Comparison of ENCODE assay signal across 11 cellular contexts in the genomic region with DNA sequence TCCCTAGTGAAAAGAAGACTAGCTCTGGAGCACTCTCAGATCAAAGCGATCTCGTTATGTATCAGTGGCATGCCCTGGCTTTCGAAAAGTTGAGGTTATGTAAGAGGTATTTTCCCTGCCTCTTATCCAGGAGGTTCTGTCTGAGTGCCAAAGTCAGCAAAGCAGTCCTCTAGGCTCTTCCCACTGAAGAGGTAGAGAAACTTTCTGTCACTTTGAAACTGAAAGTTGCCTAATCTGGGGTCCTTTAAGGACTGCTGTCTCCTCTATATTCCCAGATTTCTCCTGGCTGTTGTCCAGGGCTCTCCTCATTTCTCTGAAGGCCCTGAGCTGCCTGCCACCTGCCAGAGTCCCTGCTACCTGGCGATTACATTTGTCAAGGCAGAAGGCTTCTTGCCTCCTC.
DNase-seq lines count a peak whose midpoint lies in the region; ATAC-seq and TF ChIP-seq lines count a peak whose summit lies in the region.
"Had no signal": no experiment of that assay in that cellular context is flagged by ENCODE, and none has a peak within 500 bp of the region (broad histone marks: within the 10 kb centered on the region; RNA-seq: fewer than 3 reads in every experiment).

No MANE protein-coding gene starts in this region.

- dilution Hi-C loops in mammary epithelial cell (cut with HindIII; ENCODE audit: low sequenced_read_pairs): no loop called here

- H3K27me3 ChIP-seq in mammary epithelial cell (ENCODE audit: insufficient read depth, low read length): no peaks in the 10 kb centered on the region
- no peaks in the 10 kb centered on the region for H3K27me3 ChIP-seq in right lobe of liver
- no peaks in the 10 kb centered on the region for H3K27me3 ChIP-seq in vagina
- H3K27me3 ChIP-seq: cardiac muscle cell had no signal

- H3K4me3 ChIP-seq in mammary epithelial cell (replicated peaks in 1 of 3; ENCODE audit: insufficient read depth in 1 of 3, low read depth in 2 of 3, low read length in 3 of 3) (no peak overlapping the region), right lobe of liver (peak overlapping the region; percentile 4 to 25 (median 5)), vagina (no peak overlapping the region)
- H3K4me3 ChIP-seq: cardiac muscle cell had no signal

- intact Hi-C loops in natural killer cell (cut with micrococcal nuclease): no loop called here
- intact Hi-C loops in mammary epithelial cell (cut with micrococcal nuclease): loop anchor here (5.0 to 10.0 kb wide), 2 partner anchors 95 to 377 kb away; a partner anchor contains a TSS
- intact Hi-C loops in right lobe of liver (cut with DNase I): no loop called here
- intact Hi-C loops in vagina (cut with DNase I): no loop called here

- TF ChIP-seq POLR2A in right lobe of liver (IDR thresholded peaks at IDR 0.05): no peak
- no peak for TF ChIP-seq POLR2A in vagina (IDR thresholded peaks at IDR 0.05)

- no peaks in the 10 kb centered on the region for H3K36me3 Mint-ChIP-seq in natural killer cell treated with Interleukin-12 subunit alpha and Interleukin-12 subunit beta and Interleukin-15 and Interleukin-18, amount 100 ng/mL, for 72 hours
- no peaks in the 10 kb centered on the region for H3K36me3 Mint-ChIP-seq in natural killer cell
- H3K36me3 Mint-ChIP-seq: CD8-positive, alpha-beta T cell had no signal

- in situ Hi-C loops in mammary epithelial cell (cut with MboI; ENCODE audit: low sequenced_read_pairs in 2 of 2): no loop called here

- H4K20me1 ChIP-seq in mammary epithelial cell (ENCODE audit: insufficient read depth, low read length): no peaks in the 10 kb centered on the region

- H3K4me2 ChIP-seq in mammary epithelial cell (ENCODE audit: insufficient read depth, low read depth, low read length): peak overlapping the region; percentile 47

- no peak overlapping the region for H2AFZ ChIP-seq in mammary epithelial cell (ENCODE audit: low read depth, low read length)

- H3K4me3 Mint-ChIP-seq in natural killer cell treated with Interleukin-12 subunit alpha and Interleukin-12 subunit beta and Interleukin-15 and Interleukin-18, amount 100 ng/mL, for 72 hours: no peak overlapping the region
- no peak overlapping the region for H3K4me3 Mint-ChIP-seq in natural killer cell
- H3K4me3 Mint-ChIP-seq: CD8-positive, alpha-beta T cell had no signal

- no peak overlapping the region for H3K9ac ChIP-seq in mammary epithelial cell (ENCODE audit: insufficient read depth, low read length)

- DNase-seq in natural killer cell treated with Interleukin-12 subunit alpha and Interleukin-12 subunit beta and Interleukin-15 and Interleukin-18, amount 100 ng/mL, for 72 hours (ENCODE audit: low spot score): peak; percentile 34
- DNase-seq in natural killer cell (no peak), mammary epithelial cell (peak; percentile 76), right lobe of liver (peak in 1 of 3 donors; percentile 79), vagina (ENCODE audit: extremely low spot score in 2 of 2) (no peak), GM19240 (ENCODE audit: insufficient read length, low spot score) (no peak), NCI-H526 treated with DMSO at 0.1 percent for 48 hours (lab: John Stamatoyannopoulos, UW) (no peak)
- DNase-seq in activated naive CD4-positive, alpha-beta T cell (lab: John Stamatoyannopoulos, UW): no peak
- DNase-seq: CD8-positive, alpha-beta T cell; NCI-H1417 treated with DMSO at 0.1 percent for 48 hours had no signal

- no peak overlapping the region for H3K27ac ChIP-seq in mammary epithelial cell (ENCODE audit: insufficient read depth, low read depth, low read length)
- peak overlapping the region in 2 of 3 donors; percentile 14 to 85 for H3K27ac ChIP-seq in right lobe of liver
- peak overlapping the region; percentile 38 for H3K27ac ChIP-seq in vagina
- H3K27ac ChIP-seq: cardiac muscle cell had no signal

- H3K36me3 ChIP-seq in mammary epithelial cell (ENCODE audit: insufficient read depth, low read length) (no peaks in the 10 kb centered on the region), right lobe of liver (no peaks in the 10 kb centered on the region), vagina (no peaks in the 10 kb centered on the region)
- H3K36me3 ChIP-seq: cardiac muscle cell had no signal

- 9% methylated on average over 4 of the region's 4 CpGs for WGBS in mammary epithelial cell (ENCODE audit: low coverage, missing lambda C conversion rate)
- 5% methylated on average over 4 of the region's 4 CpGs for WGBS in right lobe of liver (ENCODE audit: insufficient coverage, low coverage, low lambda C conversion rate, missing lambda C conversion rate)

- peaks cover 0 to 3% of the 10 kb centered on the region in 2 donors for H3K27me3 Mint-ChIP-seq in natural killer cell treated with Interleukin-12 subunit alpha and Interleukin-12 subunit beta and Interleukin-15 and Interleukin-18, amount 100 ng/mL, for 72 hours
- peaks cover 0 to 5% of the 10 kb centered on the region in 2 donors for H3K27me3 Mint-ChIP-seq in natural killer cell (ENCODE audit: low read depth in 2 of 2)

- no peaks in the 10 kb centered on the region for H3K9me3 Mint-ChIP-seq in natural killer cell treated with Interleukin-12 subunit alpha and Interleukin-12 subunit beta and Interleukin-15 and Interleukin-18, amount 100 ng/mL, for 72 hours
- no peaks in the 10 kb centered on the region for H3K9me3 Mint-ChIP-seq in natural killer cell
- H3K9me3 Mint-ChIP-seq: CD8-positive, alpha-beta T cell had no signal

- no peak overlapping the region for H3K27ac Mint-ChIP-seq in natural killer cell treated with Interleukin-12 subunit alpha and Interleukin-12 subunit beta and Interleukin-15 and Interleukin-18, amount 100 ng/mL, for 72 hours
- H3K27ac Mint-ChIP-seq in natural killer cell: no peak overlapping the region
- H3K27ac Mint-ChIP-seq: CD8-positive, alpha-beta T cell had no signal

- no peaks in the 10 kb centered on the region for H3K9me3 ChIP-seq in mammary epithelial cell (replicated peaks; ENCODE audit: insufficient read depth, low read length)
- no peaks in the 10 kb centered on the region for H3K9me3 ChIP-seq in right lobe of liver
- no peaks in the 10 kb centered on the region for H3K9me3 ChIP-seq in vagina

- no peak for ATAC-seq in natural killer cell treated with Interleukin-12 subunit alpha and Interleukin-12 subunit beta and Interleukin-15 and Interleukin-18, amount 100 ng/mL, for 72 hours
- ATAC-seq in natural killer cell (no peak), right lobe of liver (peak; percentile 63 to 76 (median 68))
- ATAC-seq: CD8-positive, alpha-beta T cell had no signal

- H3K4me1 ChIP-seq in mammary epithelial cell (ENCODE audit: insufficient read depth, low read length): peaks cover 23% of the 10 kb centered on the region
- H3K4me1 ChIP-seq in right lobe of liver: peaks cover 0 to 21% (median 10%) of the 10 kb centered on the region in 4 donors
- H3K4me1 ChIP-seq in vagina: peaks cover 30% of the 10 kb centered on the region

- CTCF ChIA-PET in mammary epithelial cell (lab: Charles Lee; ENCODE audit: low non-redundant PET): no interaction called here

- TSS peak; percentile 51 for BruUV-seq in mammary epithelial cell (replicated peaks; lab: Mats Ljungman, UMichigan)

- H3K4me1 Mint-ChIP-seq in natural killer cell treated with Interleukin-12 subunit alpha and Interleukin-12 subunit beta and Interleukin-15 and Interleukin-18, amount 100 ng/mL, for 72 hours (ENCODE audit: low read depth in 2 of 2): peaks cover 12 to 13% of the 10 kb centered on the region in 2 donors
- H3K4me1 Mint-ChIP-seq in natural killer cell: peaks cover 13% of the 10 kb centered on the region in 2 donors

- no peaks in the 10 kb centered on the region for H3K79me2 ChIP-seq in mammary epithelial cell (ENCODE audit: insufficient read depth, low read length)

- TF ChIP-seq CTCF in natural killer cell (IDR thresholded peaks at IDR 0.05): no peak
- no peak for TF ChIP-seq CTCF in mammary epithelial cell (conservative IDR thresholded peaks at IDR 0.05 in 1 of 2, IDR thresholded peaks at IDR 0.05 in 1 of 2; ENCODE audit: extremely low read depth in 1 of 2, insufficient read depth in 1 of 2, low read depth in 1 of 2, low read length in 2 of 2)
- no peak for TF ChIP-seq CTCF in right lobe of liver (IDR thresholded peaks at IDR 0.05)
- TF ChIP-seq CTCF in vagina (IDR thresholded peaks at IDR 0.05): no peak

Comparison
In these comparisons a context has a peak if more than half of its experiments do, and no peak if none do; other contexts are left out.
1. DNase-seq: peak in natural killer cell treated with Interleukin-12 subunit alpha and Interleukin-12 subunit beta and Interleukin-15 and Interleukin-18, amount 100 ng/mL, for 72 hours (single experiment) and mammary epithelial cell (single experiment); none in natural killer cell (single experiment), vagina (0 of 2), GM19240 (single experiment), NCI-H526 treated with DMSO at 0.1 percent for 48 hours (single experiment) and activated naive CD4-positive, alpha-beta T cell (0 of 4).
2. ATAC-seq: peak in right lobe of liver (4 of 4); none in natural killer cell treated with Interleukin-12 subunit alpha and Interleukin-12 subunit beta and Interleukin-15 and Interleukin-18, amount 100 ng/mL, for 72 hours (0 of 2) and natural killer cell (0 of 3).
3. H3K4me3 ChIP-seq: peak in right lobe of liver (3 of 3); none in mammary epithelial cell (0 of 3) and vagina (0 of 2).